In the genomic region with DNA sequence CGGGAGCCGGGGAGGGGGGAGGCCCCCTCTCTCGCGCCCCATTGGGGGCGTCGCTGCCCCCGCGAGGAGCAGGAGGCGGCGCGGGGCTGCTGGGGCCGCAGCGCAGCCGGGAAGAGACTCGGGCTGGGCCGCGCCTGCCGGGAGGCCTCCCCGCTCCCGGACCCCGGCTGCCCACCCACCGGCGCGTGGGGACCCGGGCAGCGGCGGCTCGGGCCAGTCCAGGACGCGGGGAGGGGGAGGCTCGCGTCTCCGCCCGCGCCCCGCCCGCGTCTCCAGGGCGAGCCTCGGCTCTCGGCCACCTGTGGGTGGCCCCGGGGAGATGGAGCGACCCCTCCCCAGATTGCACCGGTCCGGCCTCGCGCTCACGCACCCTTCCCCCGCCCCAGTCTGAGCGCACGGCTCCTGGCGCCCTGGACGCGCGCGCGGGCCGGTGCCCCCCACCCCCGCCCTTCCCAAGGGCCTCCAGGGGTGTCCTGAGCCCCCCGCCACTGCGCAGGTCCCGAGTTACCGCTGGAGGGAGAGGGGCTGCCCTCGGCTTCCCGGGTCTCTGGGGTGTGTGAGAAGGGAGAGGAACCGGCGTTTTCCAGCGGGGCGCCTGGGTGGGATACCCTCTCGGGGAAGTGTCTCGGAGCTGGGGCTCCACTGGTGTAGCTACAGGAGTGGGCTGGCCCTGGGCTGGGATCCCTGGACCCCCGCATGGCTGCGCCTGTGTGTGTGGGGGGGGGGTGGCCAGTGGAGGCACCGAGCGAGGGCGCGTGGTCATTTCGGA, we compare ENCODE assay signal across 10 cellular contexts. TPM values are rescaled to one million over a fixed set of nuclear protein-coding genes. Genes with fewer than 3 reads are reported as not detected.
DNase-seq lines count a peak whose midpoint lies in the region; ATAC-seq and TF ChIP-seq lines count a peak whose summit lies in the region.
"Had no signal": no experiment of that assay in that cellular context is flagged by ENCODE, and none has a peak within 500 bp of the region (broad histone marks: within the 10 kb centered on the region; RNA-seq: fewer than 3 reads in every experiment).

No MANE protein-coding gene starts in this region.

- H3K4me3 ChIP-seq in BJ (ENCODE audit: low read depth, low read length) = peak overlapping the region; percentile 43
- peak overlapping the region; percentile 85 for H3K4me3 ChIP-seq in adipocyte (ENCODE audit: low read length)
- peak overlapping the region; percentile 87 for H3K4me3 ChIP-seq in left ventricle myocardium inferior

- H3K4me1 ChIP-seq in adipocyte (ENCODE audit: control insufficient read depth, insufficient read depth, low read length) (peaks cover 23% of the 10 kb centered on the region), left ventricle myocardium inferior (peaks cover 43% of the 10 kb centered on the region)

- peaks cover 2% of the 10 kb centered on the region for H3K4me1 Mint-ChIP-seq in progenitor cell of endocrine pancreas (ENCODE audit: low read depth)
- H3K4me1 Mint-ChIP-seq in activated CD8-positive, alpha-beta T cell treated with anti-CD3 and anti-CD28 coated beads, Interleukin-2, amount 10 ng/mL, durations not matched to agents 7 days and 5 days (ENCODE audit: low read depth) = no peaks in the 10 kb centered on the region

- CTCF ChIA-PET in BJ (lab: Yijun Ruan, JAX) = interaction anchor here (1.0 to 1.8 kb wide), 3 partner anchors 9 to 25 kb away, joined by 3 to 8 read pairs (median 4); no protein-coding TSS in a partner anchor
- CTCF ChIA-PET in activated CD8-positive, alpha-beta T cell treated with anti-CD3 and anti-CD28 coated beads, Interleukin-2, amount 10 ng/mL, durations not matched to agents 7 days and 5 days (lab: Charles Lee) = no interaction called here

- H3K27me3 Mint-ChIP-seq in progenitor cell of endocrine pancreas = peaks cover 12% of the 10 kb centered on the region
- peaks cover 17% of the 10 kb centered on the region for H3K27me3 Mint-ChIP-seq in activated CD8-positive, alpha-beta T cell treated with anti-CD3 and anti-CD28 coated beads, Interleukin-2, amount 10 ng/mL, durations not matched to agents 7 days and 5 days (ENCODE audit: low read depth)

- H3K36me3 ChIP-seq in BJ (ENCODE audit: control insufficient read depth, insufficient read depth, low read length) (no peaks in the 10 kb centered on the region), adipocyte (ENCODE audit: control insufficient read depth, insufficient read depth, low read length, severe bottlenecking) (no peaks in the 10 kb centered on the region), left ventricle myocardium inferior (no peaks in the 10 kb centered on the region)

- ATAC-seq in activated CD8-positive, alpha-beta T cell treated with anti-CD3 and anti-CD28 coated beads, Interleukin-2, amount 10 ng/mL, durations not matched to agents 7 days and 5 days = no peak
- ATAC-seq in HG03196 (IDR thresholded peaks at IDR 0.05; ENCODE audit: unreplicated experiment) = no peak

- no peak for TF ChIP-seq POLR2A in erythroblast (IDR thresholded peaks at IDR 0.05; ENCODE audit: low read length)

- no peaks in the 10 kb centered on the region for H3K9me3 Mint-ChIP-seq in progenitor cell of endocrine pancreas (ENCODE audit: low read depth)
- H3K9me3 Mint-ChIP-seq in activated CD8-positive, alpha-beta T cell treated with anti-CD3 and anti-CD28 coated beads, Interleukin-2, amount 10 ng/mL, durations not matched to agents 7 days and 5 days (ENCODE audit: insufficient read depth) = no peaks in the 10 kb centered on the region

- no peak for TF ChIP-seq CTCF in BJ (IDR thresholded peaks at IDR 0.05; ENCODE audit: insufficient read depth, low read depth, low read length)
- no peak for TF ChIP-seq CTCF in left ventricle myocardium inferior (IDR thresholded peaks at IDR 0.05; ENCODE audit: borderline replicate concordance)
- no peak for TF ChIP-seq CTCF in progenitor cell of endocrine pancreas (IDR thresholded peaks at IDR 0.05; ENCODE audit: unreplicated experiment)

- DNase-seq in BJ (ENCODE audit: low read depth) (no peak), adipocyte (ENCODE audit: low read depth) (peak; percentile 49), left ventricle myocardium inferior (no peak), progenitor cell of endocrine pancreas (ENCODE audit: low spot score, unreplicated experiment) (no peak), T-helper 9 cell (no peak), erythroblast (lab: John Stamatoyannopoulos, UW) (no peak)
- no peak for DNase-seq in activated CD8-positive, alpha-beta T cell treated with anti-CD3 and anti-CD28 coated beads, Interleukin-2, amount 10 ng/mL, durations not matched to agents 7 days and 5 days
- DNase-seq: CD4-positive, CD25-positive, alpha-beta regulatory T cell; kidney glomerular epithelial cell had no signal

- no peak overlapping the region for H3K27ac Mint-ChIP-seq in progenitor cell of endocrine pancreas
- H3K27ac Mint-ChIP-seq in activated CD8-positive, alpha-beta T cell treated with anti-CD3 and anti-CD28 coated beads, Interleukin-2, amount 10 ng/mL, durations not matched to agents 7 days and 5 days = no peak overlapping the region
- H3K27ac Mint-ChIP-seq: CD4-positive, CD25-positive, alpha-beta regulatory T cell had no signal

- H3K9me3 ChIP-seq in adipocyte (ENCODE audit: control insufficient read depth, low read length) = no peaks in the 10 kb centered on the region
- peaks cover 3% of the 10 kb centered on the region for H3K9me3 ChIP-seq in left ventricle myocardium inferior (replicated peaks)

- POLR2A ChIA-PET in BJ (lab: Charles Lee) = no interaction called here
- POLR2A ChIA-PET in activated CD8-positive, alpha-beta T cell treated with anti-CD3 and anti-CD28 coated beads, Interleukin-2, amount 10 ng/mL, durations not matched to agents 7 days and 5 days (lab: Charles Lee) = no interaction called here

- H3K36me3 Mint-ChIP-seq in progenitor cell of endocrine pancreas (ENCODE audit: insufficient read depth) = peaks cover 3% of the 10 kb centered on the region
- no peaks in the 10 kb centered on the region for H3K36me3 Mint-ChIP-seq in activated CD8-positive, alpha-beta T cell treated with anti-CD3 and anti-CD28 coated beads, Interleukin-2, amount 10 ng/mL, durations not matched to agents 7 days and 5 days (ENCODE audit: low read depth)
- H3K36me3 Mint-ChIP-seq: CD4-positive, CD25-positive, alpha-beta regulatory T cell had no signal

- H3K27ac ChIP-seq in left ventricle myocardium inferior (replicated peaks) = peak overlapping the region; percentile 94

- H3K9ac ChIP-seq in adipocyte (ENCODE audit: low read length) = peak overlapping the region; percentile 88

- H3K27me3 ChIP-seq in BJ (ENCODE audit: control insufficient read depth, insufficient read depth, low read length) = peaks cover 14% of the 10 kb centered on the region
- no peaks in the 10 kb centered on the region for H3K27me3 ChIP-seq in adipocyte (replicated peaks; ENCODE audit: control insufficient read depth, insufficient read depth, low read length)
- peaks cover 21% of the 10 kb centered on the region for H3K27me3 ChIP-seq in left ventricle myocardium inferior (ENCODE audit: low read depth)

- peak overlapping the region; percentile 69 for H3K4me3 Mint-ChIP-seq in progenitor cell of endocrine pancreas (ENCODE audit: low read depth)
- H3K4me3 Mint-ChIP-seq in activated CD8-positive, alpha-beta T cell treated with anti-CD3 and anti-CD28 coated beads, Interleukin-2, amount 10 ng/mL, durations not matched to agents 7 days and 5 days = no peak overlapping the region
- H3K4me3 Mint-ChIP-seq: CD4-positive, CD25-positive, alpha-beta regulatory T cell had no signal

- intact Hi-C loops in left ventricle myocardium inferior (cut with micrococcal nuclease) = no loop called here

RNA-seq across cellular contexts. Expression of a gene that starts 0.6 kb away (rescaled TPM):
- polyA plus RNA-seq in BJ (2011; rRNA removed) = 1.1 and 1.2 TPM in 2 replicates
- polyA minus RNA-seq in BJ (2011; rRNA and poly(A)+ RNA removed) = 0.76 and 0.98 TPM in 2 replicates
- total RNA-seq in left ventricle myocardium inferior (26.8 TPM), progenitor cell of endocrine pancreas (52.4 and 54.3 TPM in 2 replicates)
- total RNA-seq in activated CD8-positive, alpha-beta T cell treated with anti-CD3 and anti-CD28 coated beads, Interleukin-2, amount 10 ng/mL, durations not matched to agents 7 days and 5 days = not detected
- total RNA-seq: CD4-positive, CD25-positive, alpha-beta regulatory T cell had no signal
- polyA plus RNA-seq: CD4-positive, CD25-positive, alpha-beta regulatory T cell had no signal

RNA-seq across cellular contexts. Expression of a gene that starts 14.1 kb away (rescaled TPM):
- polyA plus RNA-seq in BJ (2011; rRNA removed) = not detected in 2 replicates
- polyA minus RNA-seq in BJ (2011; rRNA and poly(A)+ RNA removed) = not detected in 2 replicates
- total RNA-seq in left ventricle myocardium inferior (not detected), progenitor cell of endocrine pancreas (not detected in 2 replicates)
- total RNA-seq in activated CD8-positive, alpha-beta T cell treated with anti-CD3 and anti-CD28 coated beads, Interleukin-2, amount 10 ng/mL, durations not matched to agents 7 days and 5 days = not detected
- polyA plus RNA-seq: CD4-positive, CD25-positive, alpha-beta regulatory T cell had no signal

RNA-seq across cellular contexts. Expression of a gene that starts 33.2 kb away (rescaled TPM):
- 62.5 and 83.2 TPM in 2 replicates for polyA plus RNA-seq in BJ (2011; rRNA removed)
- polyA minus RNA-seq in BJ (2011; rRNA and poly(A)+ RNA removed) = 25.0 and 32.2 TPM in 2 replicates
- total RNA-seq in left ventricle myocardium inferior (56.1 TPM), progenitor cell of endocrine pancreas (13.8 and 14.4 TPM in 2 replicates)
- 1 to 10 TPM; 2.2 to 3.0 TPM for total RNA-seq in activated CD8-positive, alpha-beta T cell treated with anti-CD3 and anti-CD28 coated beads, Interleukin-2, amount 10 ng/mL, durations not matched to agents 7 days and 5 days

RNA-seq across cellular contexts. Expression of a gene that starts 41.5 kb away (rescaled TPM):
- polyA plus RNA-seq in BJ (2011; rRNA removed) = 0.05 and 0.06 TPM in 2 replicates
- polyA minus RNA-seq in BJ (2011; rRNA and poly(A)+ RNA removed) = 0.09 TPM in 1 of 2 replicates, not detected in the other
- not detected for total RNA-seq in left ventricle myocardium inferior
- total RNA-seq in progenitor cell of endocrine pancreas = 1.1 and 2.5 TPM in 2 replicates
- total RNA-seq in activated CD8-positive, alpha-beta T cell treated with anti-CD3 and anti-CD28 coated beads, Interleukin-2, amount 10 ng/mL, durations not matched to agents 7 days and 5 days = not detected
- total RNA-seq: CD4-positive, CD25-positive, alpha-beta regulatory T cell had no signal
- polyA plus RNA-seq: CD4-positive, CD25-positive, alpha-beta regulatory T cell had no signal

RNA-seq across cellular contexts. Expression of a gene that starts 46.4 kb away (rescaled TPM):
- 2.7 and 2.9 TPM in 2 replicates for polyA plus RNA-seq in BJ (2011; rRNA removed)
- 2.7 and 4.4 TPM in 2 replicates for polyA minus RNA-seq in BJ (2011; rRNA and poly(A)+ RNA removed)
- total RNA-seq in left ventricle myocardium inferior (25.5 TPM), progenitor cell of endocrine pancreas (37.3 and 39.2 TPM in 2 replicates)
- total RNA-seq in activated CD8-positive, alpha-beta T cell treated with anti-CD3 and anti-CD28 coated beads, Interleukin-2, amount 10 ng/mL, durations not matched to agents 7 days and 5 days = 10 to 100 TPM; 71.3 to 78.4 TPM

Comparison
In these comparisons a context has a peak if more than half of its experiments do, and no peak if none do; other contexts are left out.
1. RNA of a gene that starts 0.6 kb away (total RNA-seq): 52.4 to 54.3 TPM in progenitor cell of endocrine pancreas and 26.8 TPM in left ventricle myocardium inferior (single experiment); not detected in activated CD8-positive, alpha-beta T cell treated with anti-CD3 and anti-CD28 coated beads, Interleukin-2, amount 10 ng/mL, durations not matched to agents 7 days and 5 days; every median in the first group is over 10 times any median in the second.
2. Peak in every context shown above with its lines, with median percentiles within 50 percentile points of each other: H3K4me3 ChIP-seq.